Comparison of ENCODE assay signal across 13 cellular contexts in genomic region chr18:48543228-48543627, GRCh38. TPM values are rescaled to one million over a fixed set of nuclear protein-coding genes. Genes with fewer than 3 reads are reported as not detected.
DNase-seq lines count a peak whose midpoint lies in the region; ATAC-seq, FAIRE-seq and TF ChIP-seq lines count a peak whose summit lies in the region.
"Had no signal": no experiment of that assay in that cellular context is flagged by ENCODE, and none has a peak within 500 bp of the region (broad histone marks: within the 10 kb centered on the region; RNA-seq: fewer than 3 reads in every experiment).

No MANE protein-coding gene starts in this region.

- peak overlapping the region; percentile 36 for H3K4me2 ChIP-seq in keratinocyte (ENCODE audit: control insufficient read depth, extremely low read depth, insufficient read depth, low read depth, low read length)

- H3K4me1 ChIP-seq in keratinocyte (ENCODE audit: control insufficient read depth, extremely low read depth, insufficient read depth, low read length): peaks cover 63% of the 10 kb centered on the region

- dilution Hi-C loops in keratinocyte (cut with MboI; ENCODE audit: extremely low pct_ligation_motif_present, low sequenced_read_pairs): no loop called here

- FAIRE-seq in keratinocyte (lab: Jason Lieb, UNC): no peak
- FAIRE-seq: GM18507 had no signal

- no peaks in the 10 kb centered on the region for H3K27me3 ChIP-seq in keratinocyte (ENCODE audit: control insufficient read depth, extremely low read depth, insufficient read depth, low read length)
- H3K27me3 ChIP-seq: tibial artery had no signal

- in situ Hi-C loops in ACHN (cut with HindIII; ENCODE audit: low pct_ligation_motif_present, low pct_unique_long_range_greater_than_20kb, low sequenced_read_pairs) (no loop called here), G401 (cut with HindIII; ENCODE audit: low sequenced_read_pairs) (no loop called here)

- no peaks in the 10 kb centered on the region for H3K36me3 ChIP-seq in keratinocyte (ENCODE audit: control insufficient read depth in 2 of 2, extremely low read depth in 1 of 2, insufficient read depth in 2 of 2, low read length in 2 of 2)
- H3K36me3 ChIP-seq: tibial artery had no signal

- H2AFZ ChIP-seq in keratinocyte (ENCODE audit: control insufficient read depth, low read length): no peak overlapping the region

- intact Hi-C loops in posterior cingulate gyrus (cut with DNase I): loop anchor here (5.0 kb wide), 1 partner anchor 34 kb away; no protein-coding TSS in a partner anchor

- peak overlapping the region; percentile 29 for H3K9ac ChIP-seq in keratinocyte (ENCODE audit: control insufficient read depth, extremely low read depth, insufficient read depth, low read length)

- peaks cover 2% of the 10 kb centered on the region for H4K20me1 ChIP-seq in keratinocyte (ENCODE audit: control insufficient read depth, extremely low read depth, insufficient read depth, low read length)

- H3K9me3 ChIP-seq in keratinocyte (ENCODE audit: control insufficient read depth, low read depth, low read length): no peaks in the 10 kb centered on the region
- H3K9me3 ChIP-seq: tibial artery had no signal

- H3K27ac ChIP-seq in keratinocyte (ENCODE audit: control insufficient read depth, insufficient read depth, low read length): peak overlapping the region; percentile 13

- TF ChIP-seq POLR2A in GM18505 (IDR thresholded peaks at IDR 0.05; ENCODE audit: borderline replicate concordance, extremely low read depth, insufficient read depth, insufficient read length): no peak

- no peak for TF ChIP-seq CTCF in keratinocyte (optimal IDR thresholded peaks at IDR 0.05 in 1 of 3, IDR thresholded peaks at IDR 0.05 in 1 of 3, conservative IDR thresholded peaks at IDR 0.05 in 1 of 3; ENCODE audit: extremely low read depth in 1 of 3, insufficient read depth in 2 of 3, low read length in 3 of 3)

- H3K9me1 ChIP-seq in keratinocyte (ENCODE audit: control insufficient read depth, extremely low read depth, insufficient read depth, low read length): no peaks in the 10 kb centered on the region

- no peak overlapping the region for H3K4me3 ChIP-seq in keratinocyte (ENCODE audit: control insufficient read depth in 2 of 3, extremely low read depth in 1 of 3, insufficient read depth in 2 of 3, low read depth in 1 of 3, low read length in 3 of 3)
- H3K4me3 ChIP-seq: lung, tibial artery had no signal

- peaks cover 64% of the 10 kb centered on the region for H3K79me2 ChIP-seq in keratinocyte (ENCODE audit: control insufficient read depth, insufficient read depth, low read length)

- no peak for ATAC-seq in GM18505 (IDR thresholded peaks at IDR 0.05; ENCODE audit: unreplicated experiment)

- DNase-seq in A172 (ENCODE audit: low spot score): peak; percentile 33
- peak; percentile 19 for DNase-seq in HK-2 (ENCODE audit: unreplicated experiment)
- DNase-seq in activated T-cell treated with anti-CD3 and anti-CD28 coated beads, Interleukin-2, amount 50 U/mL, for 48 hours: peak; percentile 36 to 47
- no peak for DNase-seq in keratinocyte (ENCODE audit: low read depth, low spot score)
- DNase-seq in ACHN: no peak
- DNase-seq in posterior cingulate gyrus: no peak
- no peak for DNase-seq in G401 (ENCODE audit: low spot score)
- DNase-seq: tibial artery had no signal

RNA-seq across cellular contexts. Expression of gene CTIF, which starts 4.4 kb away (rescaled TPM):
- total RNA-seq in A172 (2014; rRNA removed; shearing (Covaris generic)): 9.8 and 23.8 TPM in 2 replicates
- 13.6 to 21.9 TPM (median 15.0 TPM) in 3 replicates for polyA plus RNA-seq in keratinocyte
- polyA plus RNA-seq in keratinocyte (2011; ENCODE audit: low read depth): 17.5 TPM
- polyA plus RNA-seq in keratinocyte (2011; cell fraction: cytosol; rRNA removed): 9.1 and 14.6 TPM in 2 replicates
- polyA plus RNA-seq in keratinocyte (2011; cell fraction: nucleus; rRNA removed): 39.1 and 50.4 TPM in 2 replicates
- 24.1 and 30.8 TPM in 2 replicates for polyA plus RNA-seq in keratinocyte (2012; ENCODE audit: low replicate concordance)
- 32.1 to 53.2 TPM (median 34.4 TPM) in 3 replicates for polyA minus RNA-seq in keratinocyte
- 20.9 TPM for polyA minus RNA-seq in keratinocyte (2011; cell fraction: cytosol; rRNA and poly(A)+ RNA removed)
- polyA minus RNA-seq in keratinocyte (2011; cell fraction: nucleus; rRNA and poly(A)+ RNA removed): 32.9 and 56.7 TPM in 2 replicates
- 4.6 and 5.9 TPM in 2 replicates for total RNA-seq in G401 (2014; rRNA removed; shearing (Covaris generic))
- polyA plus RNA-seq: CD4-positive, alpha-beta memory T cell; IgD-negative memory B cell had no signal

Comparison
In these comparisons a context has a peak if more than half of its experiments do, and no peak if none do; other contexts are left out.
1. DNase-seq: peak in A172 (single experiment), HK-2 (single experiment) and activated T-cell treated with anti-CD3 and anti-CD28 coated beads, Interleukin-2, amount 50 U/mL, for 48 hours (2 of 2); none in keratinocyte (single experiment), ACHN (single experiment), posterior cingulate gyrus (0 of 10) and G401 (single experiment).